In the genomic region with DNA sequence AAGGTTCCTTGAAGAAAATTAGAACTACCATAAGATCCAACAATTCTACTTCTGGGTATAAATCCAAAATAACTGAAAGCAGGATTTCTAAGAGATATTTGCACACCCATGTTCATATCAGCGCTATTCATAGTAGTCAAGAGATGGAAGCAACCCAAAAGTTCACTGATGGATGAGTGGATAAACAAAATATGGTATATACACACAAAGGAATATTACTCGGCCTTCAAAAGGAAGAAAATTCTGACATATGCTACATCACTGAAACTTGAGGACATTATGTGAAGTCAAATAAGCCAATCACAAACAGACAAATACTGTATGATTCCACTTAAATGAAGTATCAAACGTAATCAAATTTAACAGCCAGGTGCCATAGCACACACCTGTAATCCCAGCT, we compare ENCODE assay signal across 33 cellular contexts. TPM values are rescaled to one million over a fixed set of nuclear protein-coding genes. Genes with fewer than 3 reads are reported as not detected.
DNase-seq lines count a peak whose midpoint lies in the region; ATAC-seq, FAIRE-seq and TF ChIP-seq lines count a peak whose summit lies in the region.
"Had no signal": no experiment of that assay in that cellular context is flagged by ENCODE, and none has a peak within 500 bp of the region (broad histone marks: within the 10 kb centered on the region; RNA-seq: fewer than 3 reads in every experiment).

No MANE protein-coding gene starts in this region.

- H3K4me1 ChIP-seq in HEK293 (ENCODE audit: control insufficient read depth, insufficient read depth, low read length), result peaks cover 3% of the 10 kb centered on the region; the same call in 1 of the 2 replicates
- H3K4me1 ChIP-seq in K562 (replicated peaks in 1 of 2; ENCODE audit: control insufficient read depth in 2 of 2, insufficient read depth in 2 of 2, low read length in 2 of 2), result peaks cover 4 to 15% of the 10 kb centered on the region in 2 experiments; a peak in 3 of 5 replicates
- H3K4me1 ChIP-seq in endothelial cell of umbilical vein (ENCODE audit: control insufficient read depth, extremely low read depth, insufficient read depth, low read length), result no peaks in the 10 kb centered on the region
- no peaks in the 10 kb centered on the region for H3K4me1 ChIP-seq in smooth muscle cell (ENCODE audit: low read depth)
- H3K4me1 ChIP-seq: A549, BE2C, BLaER1 had no signal

- in situ Hi-C loops in K562 (cut with MboI), result no loop called here

- FAIRE-seq in K562 (lab: Jason Lieb, UNC) (no peak), endothelial cell of umbilical vein (lab: Jason Lieb, UNC) (peak; percentile 18)
- FAIRE-seq: A204.1, D721Med had no signal

- DNase-seq in K562 (ENCODE audit: extremely low read depth in 1 of 4, low spot score in 3 of 4) (no peak), endothelial cell of umbilical vein (ENCODE audit: low read depth, low spot score) (no peak), GM19238 (ENCODE audit: insufficient read length, low spot score) (no peak), NOMO-1 (lab: John Stamatoyannopoulos, UW; ENCODE audit: unreplicated experiment in 2 of 2) (no peak), smooth muscle cell (lab: John Stamatoyannopoulos, UW; ENCODE audit: unreplicated experiment) (no peak)
- DNase-seq: 8988T; ACHN; AML-193; BE2C; C1 segment of cervical spinal cord; Caco-2; Calu3; CD4-positive, alpha-beta memory T cell; CD4-positive, alpha-beta T cell; CD4-positive, CD25-positive, alpha-beta regulatory T cell; CD8-positive, alpha-beta memory T cell; CD8-positive, alpha-beta T cell; COR-L47; DMS 273 treated with DMSO at 0.1 percent for 48 hours; DMS153; DMS53; DMS79; DMS79 treated with DMSO at 0.1 percent for 48 hours; DND-41; EL had no signal

- H3K27ac ChIP-seq in HEK293 (ENCODE audit: extremely low read depth, low read depth, low read length), result no peak overlapping the region
- no peak overlapping the region for H3K27ac ChIP-seq in K562 (ENCODE audit: extremely low read depth, low read depth, low read length)
- H3K27ac ChIP-seq in endothelial cell of umbilical vein (ENCODE audit: insufficient read depth, low read depth, low read length), result no peak overlapping the region
- no peak overlapping the region for H3K27ac ChIP-seq in smooth muscle cell (ENCODE audit: low read depth)
- H3K27ac ChIP-seq: 22Rv1; A549; BLaER1; BLaER1 treated with 17β-estradiol and CSF1 and Interleukin-3, amounts not matched to agents 10 nM and 100 nM; C4-2B had no signal

- dilution Hi-C loops in endothelial cell of umbilical vein (cut with MboI; ENCODE audit: extremely low pct_ligation_motif_present, low sequenced_read_pairs), result no loop called here

- 55% methylated on average over 3 of the region's 3 CpGs for WGBS in K562 (ENCODE audit: insufficient coverage, low coverage, missing lambda C conversion rate)
- WGBS in smooth muscle cell (ENCODE audit: low lambda C conversion rate), result 97% methylated on average over 3 of the region's 3 CpGs

- no peak for TF ChIP-seq EP300 in K562 (IDR thresholded peaks at IDR 0.05; ENCODE audit: low read length)

- CTCF ChIA-PET in HEK293 (lab: Yijun Ruan, JAX) (interaction anchor here (0.6 kb wide), 2 partner anchors 125 to 1199 kb away, joined by 3 to 4 read pairs; no protein-coding TSS in a partner anchor), K562 (lab: Yijun Ruan, JAX; ENCODE audit: low intra/inter-chr PET ratio) (no interaction called here), endothelial cell of umbilical vein (lab: Charles Lee) (interaction anchor here (1.7 kb wide), 1 partner anchor 12 kb away, joined by 3 read pairs; no protein-coding TSS in a partner anchor)

- H3K4me2 ChIP-seq in K562 (ENCODE audit: insufficient read depth, low read length), result no peak overlapping the region
- H3K4me2 ChIP-seq in endothelial cell of umbilical vein (ENCODE audit: insufficient read depth, low read length), result no peak overlapping the region
- H3K4me2 ChIP-seq in smooth muscle cell, result no peak overlapping the region
- H3K4me2 ChIP-seq: A549; BLaER1; BLaER1 treated with 17β-estradiol and CSF1 and Interleukin-3, amounts not matched to agents 10 nM and 100 nM had no signal

- H3K4me3 ChIP-seq in HEK293 (ENCODE audit: low read depth, low read length) (no peak overlapping the region), K562 (no peak overlapping the region), endothelial cell of umbilical vein (replicated peaks in 1 of 3; ENCODE audit: insufficient read depth in 1 of 3, low read depth in 1 of 3, low read length in 3 of 3) (no peak overlapping the region), smooth muscle cell (no peak overlapping the region)
- H3K4me3 ChIP-seq: A549; BLaER1; BLaER1 treated with 17β-estradiol and CSF1 and Interleukin-3, amounts not matched to agents 10 nM and 100 nM had no signal

- peaks cover 7% of the 10 kb centered on the region; the same call in 2 of the 3 replicates for H3K79me2 ChIP-seq in K562 (ENCODE audit: control insufficient read depth, insufficient read depth, low read length)
- no peaks in the 10 kb centered on the region for H3K79me2 ChIP-seq in endothelial cell of umbilical vein (ENCODE audit: control insufficient read depth, insufficient read depth, low read length)
- H3K79me2 ChIP-seq in smooth muscle cell (ENCODE audit: low read depth), result no peaks in the 10 kb centered on the region

- no peak for ATAC-seq in K562
- ATAC-seq: A549; CD8-positive, alpha-beta T cell had no signal

- POLR2A ChIA-PET in HEK293 (lab: Yijun Ruan, JAX), result no interaction called here
- POLR2A ChIA-PET in K562 (lab: Yijun Ruan, JAX), result interaction anchor here (0.6 kb wide), 2 partner anchors 16 to 55 kb away, joined by 3 read pairs; no protein-coding TSS in a partner anchor
- POLR2A ChIA-PET in endothelial cell of umbilical vein (lab: Charles Lee), result no interaction called here

- no peak overlapping the region for H3K9ac ChIP-seq in K562 (ENCODE audit: insufficient read depth in 1 of 2, low read depth in 2 of 2, low read length in 2 of 2)
- no peak overlapping the region for H3K9ac ChIP-seq in endothelial cell of umbilical vein (replicated peaks; ENCODE audit: extremely low read depth, insufficient read depth, low read length)
- H3K9ac ChIP-seq in smooth muscle cell (ENCODE audit: low read depth), result no peak overlapping the region
- H3K9ac ChIP-seq: BLaER1; BLaER1 treated with 17β-estradiol and CSF1 and Interleukin-3, amounts not matched to agents 10 nM and 100 nM had no signal

- no TSS peak for BruUV-seq in K562 (replicated peaks; lab: Mats Ljungman, UMichigan)
- no TSS peak for BruUV-seq in endothelial cell of umbilical vein (replicated peaks; lab: Mats Ljungman, UMichigan)

- H3K27me3 ChIP-seq in K562 (ENCODE audit: control insufficient read depth in 2 of 2, insufficient read depth in 2 of 2, low read length in 2 of 2), result no peaks in the 10 kb centered on the region
- no peaks in the 10 kb centered on the region for H3K27me3 ChIP-seq in endothelial cell of umbilical vein (ENCODE audit: control insufficient read depth in 2 of 2, insufficient read depth in 2 of 2, low read length in 2 of 2)
- no peaks in the 10 kb centered on the region for H3K27me3 ChIP-seq in smooth muscle cell (ENCODE audit: low read depth)
- H3K27me3 ChIP-seq: BE2C; BLaER1; BLaER1 treated with 17β-estradiol and CSF1 and Interleukin-3, amounts not matched to agents 10 nM and 100 nM had no signal

- TF ChIP-seq CTCF in HEK293 (tag by site-specific recombination; IDR thresholded peaks at IDR 0.05) (no peak), K562 (IDR thresholded peaks at IDR 0.05 in 2 of 3, conservative IDR thresholded peaks at IDR 0.05 in 1 of 3; ENCODE audit: insufficient read depth in 2 of 3, low read depth in 1 of 3, low read length in 3 of 3) (no peak), endothelial cell of umbilical vein (IDR thresholded peaks at IDR 0.05; ENCODE audit: extremely low read depth in 1 of 2, insufficient read depth in 1 of 2, low read depth in 1 of 2, low read length in 2 of 2) (no peak), smooth muscle cell (IDR thresholded peaks at IDR 0.05; ENCODE audit: borderline replicate concordance, insufficient read depth, poor library complexity, severe bottlenecking) (no peak)

- TF ChIP-seq POLR2A in K562 (conservative IDR thresholded peaks at IDR 0.05) (no peak), endothelial cell of umbilical vein (IDR thresholded peaks at IDR 0.05; ENCODE audit: low read depth, low read length) (no peak)

- H3K36me3 ChIP-seq in HEK293 (ENCODE audit: control insufficient read depth in 2 of 2, insufficient read depth in 1 of 2, low read length in 2 of 2), result peaks cover 0 to 26% of the 10 kb centered on the region in 2 experiments; a peak in 1 of 3 replicates
- H3K36me3 ChIP-seq in K562 (ENCODE audit: control insufficient read depth, insufficient read depth, low read length), result peaks cover 25% of the 10 kb centered on the region; the same call in 2 of the 3 replicates
- no peaks in the 10 kb centered on the region for H3K36me3 ChIP-seq in endothelial cell of umbilical vein (ENCODE audit: control insufficient read depth in 2 of 2, extremely low read depth in 1 of 2, insufficient read depth in 2 of 2, low read length in 2 of 2)
- no peaks in the 10 kb centered on the region for H3K36me3 ChIP-seq in smooth muscle cell (ENCODE audit: low read depth)

- H2AFZ ChIP-seq in K562 (ENCODE audit: low read depth, low read length) (no peak overlapping the region), endothelial cell of umbilical vein (ENCODE audit: low read depth, low read length) (no peak overlapping the region), smooth muscle cell (ENCODE audit: low read depth) (no peak overlapping the region)

- TF ChIP-seq RAD21 in K562 (CRISPR knock-in tag; conservative IDR thresholded peaks at IDR 0.05 in 1 of 2, IDR thresholded peaks at IDR 0.05 in 1 of 2), result no peak

- H4K20me1 ChIP-seq in K562 (replicated peaks; ENCODE audit: control insufficient read depth, insufficient read depth, low read length) (no peaks in the 10 kb centered on the region), endothelial cell of umbilical vein (replicated peaks; ENCODE audit: control insufficient read depth, extremely low read depth, insufficient read depth, low read length) (no peaks in the 10 kb centered on the region), smooth muscle cell (ENCODE audit: low read depth) (no peaks in the 10 kb centered on the region)
- H4K20me1 ChIP-seq: BLaER1; BLaER1 treated with 17β-estradiol and CSF1 and Interleukin-3, amounts not matched to agents 10 nM and 100 nM had no signal

- no peaks in the 10 kb centered on the region for H3F3A ChIP-seq in smooth muscle cell (ENCODE audit: low read depth)

- H3K9me3 ChIP-seq in HEK293 (ENCODE audit: control insufficient read depth, insufficient read depth, low read depth, low read length) (no peaks in the 10 kb centered on the region; the same call in 1 of the 2 replicates), K562 (replicated peaks; ENCODE audit: control insufficient read depth, insufficient read depth, low read depth, low read length) (peaks cover 10% of the 10 kb centered on the region), endothelial cell of umbilical vein (replicated peaks; ENCODE audit: control insufficient read depth, insufficient read depth, low read length) (no peaks in the 10 kb centered on the region), smooth muscle cell (replicated peaks; ENCODE audit: low read depth) (no peaks in the 10 kb centered on the region)
- H3K9me3 ChIP-seq: BE2C had no signal

- intact Hi-C loops in K562 (cut with micrococcal nuclease), result no loop called here
- intact Hi-C loops in endothelial cell of umbilical vein (cut with micrococcal nuclease), result no loop called here

- no peaks in the 10 kb centered on the region for H3K9me1 ChIP-seq in K562 (ENCODE audit: control insufficient read depth, insufficient read depth, low read length)
- no peaks in the 10 kb centered on the region for H3K9me1 ChIP-seq in endothelial cell of umbilical vein (replicated peaks; ENCODE audit: control insufficient read depth, extremely low read depth, insufficient read depth, low read length)

RNA-seq across cellular contexts. Expression of a gene that starts 13.1 kb away (rescaled TPM):
- total RNA-seq in K562 (2011; cell fraction: chromatin; rRNA removed; ENCODE audit: low replicate concordance), result 17.4 and 23.9 TPM in 2 replicates
- total RNA-seq in K562 (2011; cell fraction: nucleolus; rRNA removed), result 10.8 and 11.7 TPM in 2 replicates
- total RNA-seq in K562 (2011; cell fraction: nucleoplasm; rRNA removed), result 20.8 and 25.6 TPM in 2 replicates
- total RNA-seq in K562 (2014; rRNA removed), result 4.9 and 5.3 TPM in 2 replicates
- 5.8 and 5.9 TPM in 2 replicates for total RNA-seq in K562 (2014; rRNA removed; fragmentation: Illumina TruSeq; extraction: Trizol)
- total RNA-seq in K562 (2015; rRNA removed; fragmentation: Illumina TruSeq; extraction: Trizol), result 3.7 and 5.0 TPM in 2 replicates
- total RNA-seq in K562 (2021), result 5.6 and 6.0 TPM in 2 replicates
- polyA plus RNA-seq in K562 (2011; rRNA removed), result 8.1 and 9.6 TPM in 2 replicates
- 7.7 and 9.3 TPM in 2 replicates for polyA plus RNA-seq in K562 (2011; cell fraction: cytosol; rRNA removed)
- 17.0 and 18.9 TPM in 2 replicates for polyA plus RNA-seq in K562 (2011; cell fraction: nucleus; rRNA removed)
- polyA plus RNA-seq in K562 (2012), result 5.8 and 9.3 TPM in 2 replicates
- polyA plus RNA-seq in K562 (2014; fragmentation: Illumina TruSeq; extraction: Trizol), result 7.0 and 7.3 TPM in 2 replicates
- polyA plus RNA-seq in K562 (2014; fragmentation: Nextera tagmentation; extraction: Ambion mirVana), result 1 to 10 TPM; 4.2 to 6.1 TPM
- polyA plus RNA-seq in K562 (2014; rRNA removed), result 6.9 and 7.3 TPM in 2 replicates
- 9.2 and 12.9 TPM in 2 replicates for polyA minus RNA-seq in K562 (2011; rRNA and poly(A)+ RNA removed)
- polyA minus RNA-seq in K562 (2011; cell fraction: cytosol; rRNA and poly(A)+ RNA removed), result 2.0 and 3.0 TPM in 2 replicates
- polyA minus RNA-seq in K562 (2011; cell fraction: nucleus; rRNA and poly(A)+ RNA removed), result 12.3 and 19.1 TPM in 2 replicates
- 5.1 and 5.2 TPM in 2 replicates for total RNA-seq in endothelial cell of umbilical vein
- polyA plus RNA-seq in endothelial cell of umbilical vein, result 5.5 and 5.6 TPM in 2 replicates
- polyA plus RNA-seq in endothelial cell of umbilical vein (2011; cell fraction: cytosol; rRNA removed), result 3.6 and 4.0 TPM in 2 replicates
- 7.0 and 7.9 TPM in 2 replicates for polyA plus RNA-seq in endothelial cell of umbilical vein (2011; cell fraction: nucleus; rRNA removed)
- 1.8 and 3.2 TPM in 2 replicates for polyA plus RNA-seq in endothelial cell of umbilical vein (2012)
- polyA minus RNA-seq in endothelial cell of umbilical vein, result 8.8 and 10.5 TPM in 2 replicates
- not detected for polyA minus RNA-seq in endothelial cell of umbilical vein (2011; cell fraction: cytosol; rRNA and poly(A)+ RNA removed)
- polyA minus RNA-seq in endothelial cell of umbilical vein (2011; cell fraction: nucleus; rRNA and poly(A)+ RNA removed), result 6.6 and 9.5 TPM in 2 replicates
- 5.6 and 6.0 TPM in 2 replicates for total RNA-seq in smooth muscle cell
- polyA plus RNA-seq in smooth muscle cell, result 4.3 and 6.5 TPM in 2 replicates
